In genomic region chr18:36073676-36074075, GRCh38 we compare ENCODE assay signal across 24 cellular contexts.
"Had no signal": no experiment of that assay in that cellular context is flagged by ENCODE, and none has a peak within 500 bp of the region (broad histone marks: within the 10 kb centered on the region; RNA-seq: fewer than 3 reads in every experiment).

No MANE protein-coding gene starts in this region.

- H3K9me3 ChIP-seq: body of pancreas, breast epithelium, MG63, SJCRH30 had no signal

- H3K27me3 ChIP-seq: body of pancreas, breast epithelium, MG63, SJCRH30 had no signal

- H3K36me3 ChIP-seq: breast epithelium, MG63, SJCRH30 had no signal

- DNase-seq: activated CD4-positive, alpha-beta T cell treated with anti-CD3 and anti-CD28 coated beads, Interleukin-2, amount 10 ng/mL, durations not matched to agents 24 days and 14 days; activated CD4-positive, alpha-beta T cell treated with anti-CD3 and anti-CD28 coated beads, Interleukin-2, amount 50 U/mL, for 4 hours; activated CD8-positive, alpha-beta T cell treated with anti-CD3 and anti-CD28 coated beads for 36 hours; activated effector memory CD4-positive, alpha-beta T cell treated with anti-CD3 and anti-CD28 coated beads, Interleukin-2, amount 50 U/mL, for 16 hours; activated naive CD4-positive, alpha-beta T cell; activated naive CD8-positive, alpha-beta T cell treated with anti-CD3 and anti-CD28 coated beads, Interleukin-2, amount 10 ng/mL, durations not matched to agents 7 days and 5 days; activated T-cell treated with anti-CD3 and anti-CD28 coated beads, Interleukin-2, amount 50 U/mL, for 1 hour; activated T-cell treated with anti-CD3 and anti-CD28 coated beads, Interleukin-2, amount 50 U/mL, for 72 hours; body of pancreas; Kasumi-1; KG1; MG63; NCI-H1048; NCI-H1105 treated with DMSO at 0.1 percent for 48 hours; NCI-H1436 treated with DMSO at 0.1 percent for 48 hours; NCI-H187 treated with DMSO at 0.1 percent for 48 hours; NCI-H2081; NCI-H446 treated with DMSO at 0.1 percent for 48 hours; NCI-H524 treated with DMSO at 0.1 percent for 48 hours; NCI-H774; SHP77; SJCRH30 had no signal

- H3K27ac ChIP-seq: body of pancreas, breast epithelium, SJCRH30, SK-N-MC had no signal

- H3K4me3 ChIP-seq: body of pancreas, breast epithelium, MG63, SJCRH30, SK-N-MC had no signal
